8 cellular contexts compared by ENCODE assay signal in genomic region chr15:67110400-67110799, GRCh38. TPM values are rescaled to one million over a fixed set of nuclear protein-coding genes. Genes with fewer than 3 reads are reported as not detected.
DNase-seq lines count a peak whose midpoint lies in the region; ATAC-seq and TF ChIP-seq lines count a peak whose summit lies in the region.

No MANE protein-coding gene starts in this region.

- no peaks in the 10 kb centered on the region for H3K27me3 ChIP-seq in CD4-positive, alpha-beta T cell (ENCODE audit: control insufficient read depth, insufficient read depth, low read length)
- H3K27me3 ChIP-seq in RWPE2 (ENCODE audit: insufficient read depth, poor library complexity, severe bottlenecking) = no peaks in the 10 kb centered on the region
- no peaks in the 10 kb centered on the region for H3K27me3 ChIP-seq in muscle layer of colon (ENCODE audit: control insufficient read depth in 1 of 2, insufficient read depth in 2 of 2, low read length in 2 of 2)
- H3K27me3 ChIP-seq in endodermal cell (ENCODE audit: control insufficient read depth, insufficient read depth, low read length, poor library complexity, severe bottlenecking) = no peaks in the 10 kb centered on the region

- H3K27ac Mint-ChIP-seq in CD4-positive, alpha-beta T cell = peak overlapping the region; percentile 69
- H3K27ac Mint-ChIP-seq in endodermal cell (no peak overlapping the region), endothelial cell (ENCODE audit: unreplicated experiment) (no peak overlapping the region)

- WGBS in endodermal cell (ENCODE audit: insufficient coverage in 1 of 2, insufficient read length in 1 of 2), 2 experiments = 92 to 98% methylated on average over 4 of the region's 4 CpGs

- H3K4me3 ChIP-seq in RWPE2 (ENCODE audit: severe bottlenecking) (no peak overlapping the region), muscle layer of colon (ENCODE audit: low read depth in 1 of 2, low read length in 2 of 2) (no peak overlapping the region), endodermal cell (ENCODE audit: low read length) (no peak overlapping the region)

- CTCF ChIA-PET in CD4-positive, alpha-beta T cell (lab: Charles Lee) = interaction anchor here (0.6 kb wide), 1 partner anchor 51 kb away, joined by 3 read pairs; no protein-coding TSS in a partner anchor

- TF ChIP-seq CTCF in CD4-positive, alpha-beta T cell (IDR thresholded peaks at IDR 0.05) = no peak
- TF ChIP-seq CTCF in RWPE2 (IDR thresholded peaks at IDR 0.05; ENCODE audit: poor library complexity, severe bottlenecking) = no peak
- TF ChIP-seq CTCF in endodermal cell (conservative IDR thresholded peaks at IDR 0.05) = no peak
- no peak for TF ChIP-seq CTCF in endothelial cell (IDR thresholded peaks at IDR 0.05; ENCODE audit: unreplicated experiment)

- H3K9me3 Mint-ChIP-seq in CD4-positive, alpha-beta T cell = peaks cover 4% of the 10 kb centered on the region
- peaks cover 19% of the 10 kb centered on the region for H3K9me3 Mint-ChIP-seq in endodermal cell
- H3K9me3 Mint-ChIP-seq in endothelial cell (ENCODE audit: unreplicated experiment) = no peaks in the 10 kb centered on the region

- H3K36me3 ChIP-seq in RWPE2 (ENCODE audit: low read depth) (peaks cover 9% of the 10 kb centered on the region), muscle layer of colon (ENCODE audit: insufficient read depth, low read length) (no peaks in the 10 kb centered on the region), endodermal cell (ENCODE audit: control insufficient read depth, insufficient read depth, low read length) (peaks cover 11% of the 10 kb centered on the region)

- peaks cover 30% of the 10 kb centered on the region for H3K4me1 Mint-ChIP-seq in CD4-positive, alpha-beta T cell (ENCODE audit: low read depth)
- H3K4me1 Mint-ChIP-seq in endodermal cell (peaks cover 48% of the 10 kb centered on the region), endothelial cell (ENCODE audit: unreplicated experiment) (peaks cover 22% of the 10 kb centered on the region)

- no peak for DNase-seq in CD4-positive, alpha-beta T cell
- DNase-seq in RWPE2 (ENCODE audit: low spot score) (no peak), endodermal cell (no peak), endothelial cell (ENCODE audit: low spot score) (no peak), NOMO-1 treated with DMSO at 0.1 percent for 48 hours (lab: John Stamatoyannopoulos, UW; ENCODE audit: unreplicated experiment) (no peak)

- H3K9ac ChIP-seq in muscle layer of colon (ENCODE audit: low read length) = no peak overlapping the region
- H3K9ac ChIP-seq in endodermal cell (ENCODE audit: extremely low read depth, low read length, poor library complexity, severe bottlenecking) = no peak overlapping the region

- H3K9me3 ChIP-seq in CD4-positive, alpha-beta T cell (ENCODE audit: control insufficient read depth, low read length) = no peaks in the 10 kb centered on the region
- H3K9me3 ChIP-seq in RWPE2 (ENCODE audit: severe bottlenecking) (no peaks in the 10 kb centered on the region), muscle layer of colon (ENCODE audit: low read length) (no peaks in the 10 kb centered on the region), endodermal cell (ENCODE audit: control insufficient read depth, low read length) (peaks cover 15% of the 10 kb centered on the region)

- H3K27me3 Mint-ChIP-seq in CD4-positive, alpha-beta T cell = no peaks in the 10 kb centered on the region
- H3K27me3 Mint-ChIP-seq in endodermal cell (ENCODE audit: insufficient read depth) (peaks cover 36% of the 10 kb centered on the region), endothelial cell (ENCODE audit: unreplicated experiment) (peaks cover 9% of the 10 kb centered on the region)

- ATAC-seq in CD4-positive, alpha-beta T cell (ENCODE audit: poor library complexity) = peak; percentile 29
- ATAC-seq in GM19324 (IDR thresholded peaks at IDR 0.05; ENCODE audit: low FRiP score, unreplicated experiment) (peak; percentile 42), RWPE2 (ENCODE audit: low read depth) (no peak), GM21367 (IDR thresholded peaks at IDR 0.05; ENCODE audit: unreplicated experiment) (no peak)

- H3K27ac ChIP-seq in CD4-positive, alpha-beta T cell (ENCODE audit: low read depth, low read length) = no peak overlapping the region
- H3K27ac ChIP-seq in RWPE2 (ENCODE audit: poor library complexity, severe bottlenecking) (peak overlapping the region; percentile 100), muscle layer of colon (ENCODE audit: low read depth, low read length) (peak overlapping the region; percentile 49), endodermal cell (ENCODE audit: low read depth, low read length) (no peak overlapping the region)

- POLR2A ChIA-PET in CD4-positive, alpha-beta T cell (lab: Charles Lee) = interaction anchor here (0.8 to 1.5 kb wide), 4 partner anchors 10 to 41 kb away, joined by 3 to 14 read pairs (median 5); no protein-coding TSS in a partner anchor

- H3K4me1 ChIP-seq in RWPE2 (ENCODE audit: insufficient read depth, poor library complexity, severe bottlenecking) = peaks cover 35% of the 10 kb centered on the region
- H3K4me1 ChIP-seq in muscle layer of colon (ENCODE audit: insufficient read depth, low read length) = peaks cover 55% of the 10 kb centered on the region
- H3K4me1 ChIP-seq in endodermal cell (ENCODE audit: control insufficient read depth, insufficient read depth, low read length) = peaks cover 37% of the 10 kb centered on the region

- H3K36me3 Mint-ChIP-seq in CD4-positive, alpha-beta T cell (ENCODE audit: low read depth) = peaks cover 12% of the 10 kb centered on the region
- H3K36me3 Mint-ChIP-seq in endodermal cell (ENCODE audit: low read depth) (peaks cover 5% of the 10 kb centered on the region), endothelial cell (ENCODE audit: low read depth, unreplicated experiment) (no peaks in the 10 kb centered on the region)

- H3K4me3 Mint-ChIP-seq in CD4-positive, alpha-beta T cell = peak overlapping the region; percentile 25
- H3K4me3 Mint-ChIP-seq in endodermal cell = no peak overlapping the region
- H3K4me3 Mint-ChIP-seq in endothelial cell (ENCODE audit: unreplicated experiment) = no peak overlapping the region

- intact Hi-C loops in CD4-positive, alpha-beta T cell (cut with DNase I, micrococcal nuclease) = no loop called here

RNA-seq across cellular contexts. Expression of gene SMAD3, which starts 45.0 kb away (rescaled TPM):
- total RNA-seq in CD4-positive, alpha-beta T cell = 10 to 100 TPM; 30.0 to 31.0 TPM
- total RNA-seq in endodermal cell (1 to 10 TPM; 7.8 to 9.6 TPM), endothelial cell (ENCODE audit: unreplicated experiment) (8.2 TPM)
- polyA plus RNA-seq in endodermal cell (2013, experiment 1 of 2) = 36.7 TPM
- 35.6 TPM for polyA plus RNA-seq in endodermal cell (2013, experiment 2 of 2)

Comparison
In these comparisons a context has a peak if more than half of its experiments do, and no peak if none do; other contexts are left out.
1. ATAC-seq: peak in CD4-positive, alpha-beta T cell (single experiment) and GM19324 (single experiment); none in RWPE2 (single experiment) and GM21367 (single experiment).
2. H3K27ac ChIP-seq: peak in RWPE2 (single experiment) and muscle layer of colon (single experiment); none in CD4-positive, alpha-beta T cell (single experiment) and endodermal cell (single experiment).